ENCODE assay signal across 8 cellular contexts in the genomic region with DNA sequence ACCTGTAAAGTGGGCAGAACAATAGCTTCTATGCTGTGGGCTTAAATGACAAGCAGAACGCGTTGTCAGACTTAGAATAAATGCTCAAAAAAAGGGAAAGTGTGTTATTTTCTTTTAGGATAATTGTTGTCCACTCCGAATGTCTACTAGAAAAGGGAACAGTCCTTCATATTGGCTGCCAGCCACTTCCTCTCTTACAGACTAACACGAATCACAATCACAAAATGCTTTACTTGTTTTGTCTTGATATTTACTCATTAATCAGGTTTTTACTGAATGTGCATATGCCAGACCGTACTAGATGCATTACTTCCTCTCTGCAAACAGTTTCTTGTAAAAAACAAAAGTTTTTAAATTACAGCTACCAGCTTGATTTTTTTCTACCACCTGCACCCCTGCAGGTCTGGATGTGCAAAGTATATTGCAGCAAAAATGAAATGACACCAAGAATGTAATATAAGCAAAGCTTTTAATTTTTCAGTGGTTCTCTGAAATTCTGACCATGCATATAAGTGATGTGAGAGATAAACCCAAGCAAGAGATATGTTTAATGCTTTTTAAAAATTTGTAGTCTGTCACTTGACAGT. TPM values are rescaled to one million over a fixed set of nuclear protein-coding genes. Genes with fewer than 3 reads are reported as not detected.
A peak's percentile ranks its signal among the peaks of the same experiment; 100 is the strongest.
DNase-seq lines count a peak whose midpoint lies in the region; ATAC-seq, FAIRE-seq and TF ChIP-seq lines count a peak whose summit lies in the region.

No MANE protein-coding gene starts in this region.

- H3K27ac Mint-ChIP-seq in T-cell = peak overlapping the region; percentile 79 to 81

- H3K4me3 Mint-ChIP-seq in T-cell = peak overlapping the region; percentile 89 to 98 (median 92)

- WGBS in small intestine, 3 donors = 1 to 5% (median 2%) methylated on average over 5 of the region's 5 CpGs

- TF ChIP-seq CTCF in fibroblast of the aortic adventitia (IDR thresholded peaks at IDR 0.05; ENCODE audit: insufficient read depth, low read length) = no peak
- TF ChIP-seq CTCF in D721Med (IDR thresholded peaks at IDR 0.05; ENCODE audit: insufficient read depth, missing control alignments) = no peak

- FAIRE-seq in small intestine (lab: Jason Lieb, UNC) = no peak
- no peak for FAIRE-seq in D721Med (lab: Jason Lieb, UNC)

- CTCF ChIA-PET in T-cell (lab: Charles Lee) = interaction anchor here (0.6 to 2.9 kb wide), 5 partner anchors 37 to 425 kb away, joined by 3 to 16 read pairs (median 4); a partner anchor contains a TSS

- peak overlapping the region; percentile 93 for H3K4me3 ChIP-seq in fibroblast of the aortic adventitia (ENCODE audit: low read depth, low read length)
- H3K4me3 ChIP-seq in small intestine (ENCODE audit: low read depth in 1 of 2, low read length in 2 of 2) = peak overlapping the region; percentile 89 to 95

- H3K4me1 ChIP-seq in small intestine (ENCODE audit: control insufficient read depth in 2 of 2, insufficient read depth in 1 of 2, low read depth in 1 of 2, low read length in 1 of 2) = peaks cover 1 to 3% of the 10 kb centered on the region in 2 donors

- H3K9me3 Mint-ChIP-seq in T-cell = no peaks in the 10 kb centered on the region

- peak overlapping the region; percentile 78 to 96 for H3K27ac ChIP-seq in small intestine (ENCODE audit: low read depth in 1 of 2, low read length in 1 of 2)

- peaks cover 24% of the 10 kb centered on the region for H3K36me3 Mint-ChIP-seq in T-cell

- DNase-seq in NCI-H1105 treated with DMSO at 0.1 percent for 48 hours (lab: John Stamatoyannopoulos, UW) = peak; percentile 26
- no peak for DNase-seq in NCI-H1105 (lab: John Stamatoyannopoulos, UW)
- no peak for DNase-seq in T-cell
- DNase-seq in fibroblast of the aortic adventitia (ENCODE audit: low read depth) = no peak
- no peak for DNase-seq in small intestine
- no peak for DNase-seq in D721Med (ENCODE audit: insufficient read length, low spot score)
- no peak for DNase-seq in amniotic stem cell (lab: John Stamatoyannopoulos, UW)

- POLR2A ChIA-PET in T-cell (lab: Charles Lee) = interaction anchor here in 1 of 2 donors (0.8 kb wide), 1 partner anchor 9 kb away, joined by 10 read pairs; no protein-coding TSS in a partner anchor

- no peaks in the 10 kb centered on the region for H3K27me3 Mint-ChIP-seq in T-cell

- no peaks in the 10 kb centered on the region for H3K36me3 ChIP-seq in small intestine (ENCODE audit: control insufficient read depth in 2 of 2, insufficient read depth in 2 of 2, low read length in 2 of 2)

- H3K9me3 ChIP-seq in small intestine (ENCODE audit: control insufficient read depth, low read depth) = no peaks in the 10 kb centered on the region

- no peaks in the 10 kb centered on the region for H3K27me3 ChIP-seq in small intestine (ENCODE audit: control insufficient read depth in 2 of 2, insufficient read depth in 2 of 2, low read length in 2 of 2)

- H3K4me1 Mint-ChIP-seq in T-cell = peaks cover 27 to 36% (median 33%) of the 10 kb centered on the region in 3 donors

- ATAC-seq in T-cell (replicated peaks in 1 of 4) (no peak), HG02763 (IDR thresholded peaks at IDR 0.05; ENCODE audit: unreplicated experiment) (no peak)

RNA-seq across cellular contexts. Expression of a gene that starts 0.8 kb away (rescaled TPM):
- total RNA-seq in T-cell (10 to 100 TPM in 3 of 5 donors, 1 to 10 TPM in 2; 8.6 to 11.5 (median 11.2) TPM), fibroblast of the aortic adventitia (ENCODE audit: low replicate concordance) (5.1 and 8.9 TPM in 2 replicates)
- polyA plus RNA-seq in small intestine = 1 to 10 TPM; 6.5 to 8.9 (median 8.1) TPM

RNA-seq across cellular contexts. Expression of a gene that starts 36.8 kb away (rescaled TPM):
- total RNA-seq in T-cell (1 to 10 TPM; 1.3 to 4.0 (median 2.4) TPM), fibroblast of the aortic adventitia (ENCODE audit: low replicate concordance) (2.2 and 16.7 TPM in 2 replicates)
- 10 to 100 TPM in 1 of 3 donors, 1 to 10 TPM in 2; 1.1 to 11.6 (median 2.5) TPM for polyA plus RNA-seq in small intestine
